In the genomic region with DNA sequence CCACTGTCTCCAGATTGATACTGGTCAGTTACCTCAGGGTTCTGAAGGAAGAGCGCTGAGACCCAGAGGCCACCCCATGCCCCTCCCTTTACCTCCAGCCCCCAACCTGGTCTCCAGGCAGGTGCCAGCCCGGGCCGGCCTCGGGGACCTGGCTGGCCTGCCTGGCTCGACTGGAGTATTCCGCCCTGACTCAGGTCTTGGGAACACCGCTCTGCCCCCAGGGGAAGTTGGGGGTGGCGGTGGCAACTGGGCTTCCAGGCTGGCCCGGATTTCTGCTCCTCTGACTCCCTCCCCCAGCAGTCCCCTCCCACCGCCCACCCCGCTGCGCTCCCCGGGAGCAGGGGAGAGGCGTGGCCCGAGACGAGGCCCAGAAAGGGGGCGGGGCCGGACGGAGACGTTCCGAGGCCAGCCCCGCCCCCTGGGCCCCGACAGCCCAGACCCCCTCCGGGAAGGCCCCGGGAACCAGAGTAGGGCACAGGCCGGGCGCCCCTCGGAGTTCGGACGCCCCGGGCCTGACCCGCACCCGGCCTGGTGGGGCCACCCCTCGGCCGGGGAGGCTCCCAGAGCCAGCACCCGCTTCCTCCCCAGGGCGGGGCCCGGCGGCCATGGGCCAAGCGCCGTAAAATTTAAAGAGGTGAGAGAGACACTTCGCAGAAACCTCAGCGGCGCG, we compare ENCODE assay signal across 8 cellular contexts.
A peak's percentile ranks its signal among the peaks of the same experiment; 100 is the strongest.
DNase-seq lines count a peak whose midpoint lies in the region; ATAC-seq and TF ChIP-seq lines count a peak whose summit lies in the region.

No MANE protein-coding gene starts in this region.

- H3K27ac ChIP-seq in OCI-LY3 (ENCODE audit: low read length), result peak overlapping the region; percentile 81
- no peak overlapping the region for H3K27ac ChIP-seq in fibroblast of lung (ENCODE audit: insufficient read depth, low read length)
- no peak overlapping the region for H3K27ac ChIP-seq in neuronal stem cell (replicated peaks; ENCODE audit: low read length)
- peak overlapping the region; percentile 74 for H3K27ac ChIP-seq in suprapubic skin

- H3K4me3 ChIP-seq in OCI-LY3 (ENCODE audit: low read length) (peak overlapping the region; percentile 93), fibroblast of lung (replicated peaks in 1 of 4; ENCODE audit: control extremely low read depth in 1 of 4, insufficient read depth in 1 of 4, low read depth in 3 of 4, low read length in 4 of 4) (peak overlapping the region in 3 of 4 experiments; percentile 21 to 60 (median 23)), neuronal stem cell (ENCODE audit: low read length in 2 of 2) (peak overlapping the region; percentile 24 to 85), suprapubic skin (peak overlapping the region; percentile 74)

- no peak overlapping the region for H2BK5ac ChIP-seq in neuronal stem cell (ENCODE audit: low read length)

- H3K36me3 ChIP-seq in OCI-LY3 (replicated peaks; ENCODE audit: low read depth, low read length) (no peaks in the 10 kb centered on the region), fibroblast of lung (ENCODE audit: control insufficient read depth, insufficient read depth, low read length) (no peaks in the 10 kb centered on the region), neuronal stem cell (replicated peaks in 1 of 2; ENCODE audit: control insufficient read depth in 2 of 2, insufficient read depth in 2 of 2, low read length in 2 of 2) (no peaks in the 10 kb centered on the region), suprapubic skin (no peaks in the 10 kb centered on the region)

- no peak for TF ChIP-seq CTCF in OCI-LY3 (IDR thresholded peaks at IDR 0.05; ENCODE audit: low read depth, low read length)
- TF ChIP-seq CTCF in fibroblast of lung (conservative IDR thresholded peaks at IDR 0.05 in 1 of 2, IDR thresholded peaks at IDR 0.05 in 1 of 2; ENCODE audit: low read depth in 1 of 2, low read length in 2 of 2), result no peak
- no peak for TF ChIP-seq CTCF in suprapubic skin (IDR thresholded peaks at IDR 0.05)

- WGBS in neuronal stem cell (ENCODE audit: extremely low coverage in 2 of 2, insufficient read length in 2 of 2, insufficient replicate concordance in 1 of 2), 2 donors, result no CpG with 5 or more reads among the region's 45 CpGs
- 0% methylated on average over 5 of the region's 45 CpGs for WGBS in suprapubic skin

- H2AFZ ChIP-seq in OCI-LY3 (ENCODE audit: low read depth, low read length), result no peak overlapping the region
- no peak overlapping the region for H2AFZ ChIP-seq in fibroblast of lung (ENCODE audit: low read length)
- H2AFZ ChIP-seq in neuronal stem cell (ENCODE audit: low read length), result peak overlapping the region; percentile 79

- peaks cover under 1% of the 10 kb centered on the region for H3K27me3 Mint-ChIP-seq in activated T-cell treated with anti-CD3 and anti-CD28 coated beads, Interleukin-2, amount 50 U/mL, for 4 hours (ENCODE audit: low read depth)

- no peaks in the 10 kb centered on the region for H3K9me3 Mint-ChIP-seq in activated T-cell treated with anti-CD3 and anti-CD28 coated beads, Interleukin-2, amount 50 U/mL, for 4 hours

- H3K79me2 ChIP-seq in OCI-LY3 (ENCODE audit: low read length) (no peaks in the 10 kb centered on the region), fibroblast of lung (ENCODE audit: control insufficient read depth, insufficient read depth, low read length) (no peaks in the 10 kb centered on the region)

- no peak overlapping the region for H2BK120ac ChIP-seq in neuronal stem cell (ENCODE audit: low read depth, low read length)

- H3K18ac ChIP-seq in neuronal stem cell (ENCODE audit: low read length), result peak overlapping the region; percentile 22

- no peak overlapping the region for H3K23ac ChIP-seq in neuronal stem cell (ENCODE audit: low read depth, low read length, poor library complexity)

- H3K9me3 ChIP-seq in OCI-LY3 (ENCODE audit: insufficient read depth, low read length) (no peaks in the 10 kb centered on the region), fibroblast of lung (ENCODE audit: control insufficient read depth, insufficient read depth, low read depth, low read length) (no peaks in the 10 kb centered on the region), neuronal stem cell (replicated peaks in 1 of 2; ENCODE audit: control insufficient read depth in 2 of 2, insufficient read depth in 1 of 2, low read depth in 1 of 2, low read length in 2 of 2) (peaks cover 0 to 2% of the 10 kb centered on the region in 2 donors), suprapubic skin (no peaks in the 10 kb centered on the region)

- peaks cover 36% of the 10 kb centered on the region for H3K4me1 Mint-ChIP-seq in activated T-cell treated with anti-CD3 and anti-CD28 coated beads, Interleukin-2, amount 50 U/mL, for 4 hours (ENCODE audit: low read depth)

- peak overlapping the region; percentile 74 for H3K4me3 Mint-ChIP-seq in activated T-cell treated with anti-CD3 and anti-CD28 coated beads, Interleukin-2, amount 50 U/mL, for 4 hours

- no peak overlapping the region for H4K8ac ChIP-seq in neuronal stem cell (ENCODE audit: low read depth, low read length)

- no peak for TF ChIP-seq EP300 in suprapubic skin (IDR thresholded peaks at IDR 0.05)

- H3K4ac ChIP-seq in neuronal stem cell (ENCODE audit: low read length), result no peak overlapping the region

- peak overlapping the region; percentile 98 for H3K9ac ChIP-seq in OCI-LY3 (ENCODE audit: low read length)
- peak overlapping the region; percentile 7 for H3K9ac ChIP-seq in fibroblast of lung (ENCODE audit: insufficient read depth, low read length)
- H3K9ac ChIP-seq in neuronal stem cell (ENCODE audit: low read depth, low read length, poor library complexity), result no peak overlapping the region

- H3K36me3 Mint-ChIP-seq in activated T-cell treated with anti-CD3 and anti-CD28 coated beads, Interleukin-2, amount 50 U/mL, for 4 hours (ENCODE audit: insufficient read depth), result no peaks in the 10 kb centered on the region

- ATAC-seq in HG03280 (IDR thresholded peaks at IDR 0.05; ENCODE audit: unreplicated experiment), result peak; percentile 72
- peak; percentile 76 to 81 for ATAC-seq in activated T-cell treated with anti-CD3 and anti-CD28 coated beads, Interleukin-2, amount 50 U/mL, for 4 hours

- no peaks in the 10 kb centered on the region for H3K27me3 ChIP-seq in OCI-LY3 (ENCODE audit: low read depth, low read length)
- H3K27me3 ChIP-seq in fibroblast of lung (ENCODE audit: control insufficient read depth, insufficient read depth, low read length), result peaks cover 16% of the 10 kb centered on the region
- H3K27me3 ChIP-seq in neuronal stem cell (ENCODE audit: control insufficient read depth in 3 of 3, insufficient read depth in 3 of 3, low read depth in 1 of 3, low read length in 3 of 3), result peaks cover 10 to 50% (median 25%) of the 10 kb centered on the region in 3 experiments
- peaks cover 30% of the 10 kb centered on the region for H3K27me3 ChIP-seq in suprapubic skin

- in situ Hi-C loops in GM18951 (cut with MboI; ENCODE audit: low sequenced_read_pairs, unreplicated experiment), result no loop called here

- H3K4me1 ChIP-seq in OCI-LY3 (ENCODE audit: low read length), result peaks cover 22% of the 10 kb centered on the region
- no peaks in the 10 kb centered on the region for H3K4me1 ChIP-seq in fibroblast of lung (ENCODE audit: control insufficient read depth, extremely low read depth, insufficient read depth, low read length)
- H3K4me1 ChIP-seq in neuronal stem cell (ENCODE audit: control insufficient read depth in 2 of 2, insufficient read depth in 1 of 2, low read depth in 1 of 2, low read length in 2 of 2), result peaks cover 15 to 19% of the 10 kb centered on the region in 2 donors
- H3K4me1 ChIP-seq in suprapubic skin, result peaks cover 42% of the 10 kb centered on the region

- no peaks in the 10 kb centered on the region for H3K79me1 ChIP-seq in neuronal stem cell (ENCODE audit: low read depth, low read length)

- no peak overlapping the region for H2BK12ac ChIP-seq in neuronal stem cell (ENCODE audit: low read length)

- H4K20me1 ChIP-seq in OCI-LY3 (ENCODE audit: insufficient read depth, low read length) (no peaks in the 10 kb centered on the region), fibroblast of lung (ENCODE audit: control insufficient read depth, extremely low read depth, insufficient read depth, low read length) (no peaks in the 10 kb centered on the region)

- no peak overlapping the region for H2AK5ac ChIP-seq in neuronal stem cell (ENCODE audit: low read depth, low read length)

- peak overlapping the region; percentile 85 for H3K4me2 ChIP-seq in OCI-LY3 (ENCODE audit: low read length)
- no peak overlapping the region for H3K4me2 ChIP-seq in fibroblast of lung (ENCODE audit: extremely low read depth, insufficient read depth, low read length)
- H3K4me2 ChIP-seq in neuronal stem cell (ENCODE audit: insufficient read depth, low read length, poor library complexity, severe bottlenecking), result peak overlapping the region; percentile 65

- DNase-seq in AG08396 (ENCODE audit: low spot score) (peak; percentile 79), fibroblast of lung (ENCODE audit: low read depth in 2 of 2) (peak; percentile 13 to 53), neuronal stem cell (ENCODE audit: low spot score) (peak; percentile 67), suprapubic skin (ENCODE audit: low spot score in 2 of 2) (peak; percentile 88 to 91)
- DNase-seq in activated T-cell treated with anti-CD3 and anti-CD28 coated beads, Interleukin-2, amount 50 U/mL, for 4 hours, result peak; percentile 92

- H4K91ac ChIP-seq in neuronal stem cell (ENCODE audit: low read depth, low read length, poor library complexity), result no peak overlapping the region

- no peak overlapping the region for H3K14ac ChIP-seq in neuronal stem cell (ENCODE audit: low read length)

- H2BK15ac ChIP-seq in neuronal stem cell (ENCODE audit: low read length), result peak overlapping the region; percentile 78

- TF ChIP-seq POLR2A in GM18951 (IDR thresholded peaks at IDR 0.05; ENCODE audit: extremely low read depth, insufficient read depth, insufficient read length) (peak; percentile 63), suprapubic skin (IDR thresholded peaks at IDR 0.05) (no peak)

Comparison
In these comparisons a context has a peak if more than half of its experiments do, and no peak if none do; other contexts are left out.
1. DNase-seq: peak in every context shown above with its lines; median percentile 92 in activated T-cell treated with anti-CD3 and anti-CD28 coated beads, Interleukin-2, amount 50 U/mL, for 4 hours; 90 in suprapubic skin; 79 in AG08396; 67 in neuronal stem cell; 33 in fibroblast of lung.
2. H3K27ac ChIP-seq: peak in OCI-LY3 (single experiment) and suprapubic skin (single experiment); none in fibroblast of lung (single experiment) and neuronal stem cell (single experiment).
3. H3K4me3 ChIP-seq: peak in every context shown above with its lines; median percentile 93 in OCI-LY3; 74 in suprapubic skin; 54 in neuronal stem cell; 23 in fibroblast of lung.